25 cellular contexts compared by ENCODE assay signal in the genomic region with DNA sequence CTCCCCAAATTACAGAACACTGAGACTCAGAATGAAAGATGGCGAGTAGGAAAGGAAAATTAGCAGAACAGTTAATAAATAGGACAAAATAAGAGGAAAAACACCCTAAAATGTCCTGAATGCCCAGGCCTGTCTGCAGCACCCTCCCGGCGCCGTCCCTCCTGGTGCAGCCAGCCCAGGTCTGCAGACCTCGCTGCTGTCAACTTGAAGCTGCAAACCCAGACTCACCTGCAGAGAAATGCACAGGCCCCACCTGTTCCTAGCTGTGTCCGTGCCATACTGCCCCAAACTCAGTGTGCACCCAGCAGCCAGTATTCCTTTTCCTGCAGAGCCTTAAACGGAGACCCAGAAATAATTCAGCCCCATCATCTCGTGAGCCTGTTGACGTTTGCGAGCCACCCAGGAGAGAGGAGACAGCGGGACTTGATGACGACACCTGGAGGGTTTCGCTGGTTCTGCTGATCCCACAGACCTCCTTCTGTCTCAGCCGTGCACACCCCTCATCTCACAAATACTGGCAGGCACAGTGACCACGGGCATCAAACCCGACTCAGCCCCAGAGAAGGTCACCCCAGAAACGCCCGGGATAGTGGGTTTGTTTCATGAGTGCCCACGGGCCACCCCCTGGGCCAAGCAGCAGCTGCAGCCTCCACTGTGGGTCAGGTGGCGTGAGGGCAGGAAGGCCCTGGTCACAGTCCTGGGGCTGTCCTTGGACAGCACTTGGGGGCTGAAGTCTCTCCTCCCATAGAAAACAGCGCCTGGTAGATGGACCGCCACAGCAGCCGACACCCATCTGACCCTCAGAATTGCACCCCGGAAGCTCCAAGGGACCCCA.
"Had no signal": no experiment of that assay in that cellular context is flagged by ENCODE, and none has a peak within 500 bp of the region (broad histone marks: within the 10 kb centered on the region; RNA-seq: fewer than 3 reads in every experiment).

No MANE protein-coding gene starts in this region.

- H3K9ac ChIP-seq: parathyroid adenoma had no signal

- DNase-seq: activated CD4-positive, alpha-beta T cell treated with anti-CD3 and anti-CD28 coated beads for 1 hour; activated CD4-positive, alpha-beta T cell treated with anti-CD3 and anti-CD28 coated beads, Interleukin-2, amount 50 U/mL, for 1 hour; activated CD8-positive, alpha-beta T cell treated with anti-CD3 and anti-CD28 coated beads for 36 hours; activated gamma-delta T cell treated with Interleukin-2 at 50 U/mL for 16 hours; activated naive CD4-positive, alpha-beta T cell treated with anti-CD3 and anti-CD28 coated beads, Interleukin-2, amount 50 U/mL, for 16 hours; activated T-cell treated with anti-CD3 and anti-CD28 coated beads, Interleukin-2, amount 50 U/mL, for 1 hour; amniotic stem cell; brain microvascular endothelial cell; caudate nucleus; esophagus squamous epithelium; foreskin melanocyte; left ventricle myocardium inferior; stimulated activated CD4-positive, alpha-beta T cell treated with anti-CD3 and anti-CD28 coated beads, Interleukin-2, amount 100 ng/mL, for 48 hours; stimulated activated naive CD4-positive, alpha-beta T cell treated with Interleukin-2 at 50 U/mL for 16 hours; T-helper 2 cell had no signal

- H3K4me1 Mint-ChIP-seq: nephron, WTC11 had no signal

- H3K36me3 Mint-ChIP-seq: type B pancreatic cell had no signal

- H3K36me3 ChIP-seq: brain microvascular endothelial cell, esophagus squamous epithelium, left ventricle myocardium inferior, right atrium auricular region, thoracic aorta, vagina had no signal

- H3K9me3 ChIP-seq: esophagus squamous epithelium, left ventricle myocardium inferior, right atrium auricular region, thoracic aorta, vagina had no signal

- H3K27ac Mint-ChIP-seq: activated CD8-positive, alpha-beta T cell treated with anti-CD3 and anti-CD28 coated beads for 36 hours; activated T-helper 1 cell treated with anti-CD3 and anti-CD28 coated beads, Interleukin-12 subunit alpha, Interleukin-12 subunit beta, Interleukin-2, Interleukin-4 antibody, amounts not matched to agents 30 ng/mL and 10 ng/mL and 1 ng/mL, durations not matched to agents 14 hours and 24 hours and 36 hours; dendritic cell treated with granulocyte-macrophage colony-stimulating factor and Interleukin-4, amounts not matched to agents 40 ng/mL and 50 ng/mL, for 4 days; nephron; type B pancreatic cell; WTC11 had no signal

- H3K4me1 ChIP-seq: esophagus squamous epithelium, left ventricle myocardium inferior, parathyroid adenoma, right atrium auricular region, vagina had no signal

- H2AFZ ChIP-seq: parathyroid adenoma had no signal

- H3K27me3 ChIP-seq: brain microvascular endothelial cell, right atrium auricular region, vagina had no signal

- ATAC-seq: activated CD8-positive, alpha-beta T cell treated with anti-CD3 and anti-CD28 coated beads for 36 hours; WTC11 had no signal

- H3K4me3 Mint-ChIP-seq: activated CD8-positive, alpha-beta T cell treated with anti-CD3 and anti-CD28 coated beads for 36 hours; activated T-helper 1 cell treated with anti-CD3 and anti-CD28 coated beads, Interleukin-12 subunit alpha, Interleukin-12 subunit beta, Interleukin-2, Interleukin-4 antibody, amounts not matched to agents 30 ng/mL and 10 ng/mL and 1 ng/mL, durations not matched to agents 14 hours and 24 hours and 36 hours; dendritic cell treated with granulocyte-macrophage colony-stimulating factor and Interleukin-4, amounts not matched to agents 40 ng/mL and 50 ng/mL, for 4 days; nephron; type B pancreatic cell; WTC11 had no signal

- H3K9me3 Mint-ChIP-seq: activated CD8-positive, alpha-beta T cell treated with anti-CD3 and anti-CD28 coated beads for 36 hours; activated T-helper 1 cell treated with anti-CD3 and anti-CD28 coated beads, Interleukin-12 subunit alpha, Interleukin-12 subunit beta, Interleukin-2, Interleukin-4 antibody, amounts not matched to agents 30 ng/mL and 10 ng/mL and 1 ng/mL, durations not matched to agents 14 hours and 24 hours and 36 hours; dendritic cell treated with granulocyte-macrophage colony-stimulating factor and Interleukin-4, amounts not matched to agents 40 ng/mL and 50 ng/mL, for 4 days; nephron; type B pancreatic cell had no signal

- H3K4me3 ChIP-seq: esophagus squamous epithelium, left ventricle myocardium inferior, right atrium auricular region, thoracic aorta, vagina had no signal

- H3K27ac ChIP-seq: brain microvascular endothelial cell, epithelial cell of prostate, esophagus squamous epithelium, left ventricle myocardium inferior, parathyroid adenoma, right atrium auricular region, thoracic aorta, vagina had no signal

- H3K27me3 Mint-ChIP-seq: activated CD8-positive, alpha-beta T cell treated with anti-CD3 and anti-CD28 coated beads for 36 hours; dendritic cell treated with granulocyte-macrophage colony-stimulating factor and Interleukin-4, amounts not matched to agents 40 ng/mL and 50 ng/mL, for 4 days had no signal
